1 cellular context compared by ENCODE assay signal in genomic region chr1:92951141-92951582, GRCh38.
TF ChIP-seq lines count a peak whose summit lies in the region.

No MANE protein-coding gene starts in this region.

TF ChIP-seq in GM23338, 12 proteins besides CTCF, POLR2A, EP300 and RAD21:
- no peak for TF ChIP-seq REST (IDR thresholded peaks at IDR 0.05; ENCODE audit: unreplicated experiment)
- no peak for TF ChIP-seq NANOG (IDR thresholded peaks at IDR 0.05; ENCODE audit: borderline replicate concordance)
- no peak for TF ChIP-seq ZNF114 (CRISPR knock-in tag; IDR thresholded peaks at IDR 0.05)
- no peak for TF ChIP-seq CREB1 (CRISPR knock-in tag; IDR thresholded peaks at IDR 0.05; ENCODE audit: low read depth)
